Comparison of ENCODE assay signal across 18 cellular contexts in the genomic region with DNA sequence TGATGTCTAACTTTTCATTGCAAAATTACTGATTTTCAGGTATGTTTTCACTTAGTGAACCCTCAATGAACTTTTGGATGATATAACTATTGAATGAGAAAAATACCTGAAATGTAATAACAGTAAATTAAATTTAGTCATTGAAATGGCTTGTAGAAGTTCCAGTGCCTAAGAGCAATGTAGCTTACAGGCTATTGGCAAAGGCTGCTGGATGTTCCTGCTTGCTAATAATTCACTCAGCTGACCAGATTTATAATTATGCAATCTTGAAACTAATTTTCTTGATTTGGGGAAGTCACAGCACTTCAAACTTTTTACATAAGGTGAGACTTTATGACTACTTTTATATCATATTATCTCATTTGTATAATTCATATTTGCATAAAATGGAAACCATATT.
"Had no signal": no experiment of that assay in that cellular context is flagged by ENCODE, and none has a peak within 500 bp of the region (broad histone marks: within the 10 kb centered on the region; RNA-seq: fewer than 3 reads in every experiment).

No MANE protein-coding gene starts in this region.

- FAIRE-seq: endothelial cell of umbilical vein had no signal

- H3K4me3 ChIP-seq: suprapubic skin, vagina had no signal

- H3K27ac ChIP-seq: suprapubic skin, vagina had no signal

- H3K36me3 ChIP-seq: suprapubic skin, vagina had no signal

- DNase-seq: activated CD4-positive, alpha-beta T cell treated with anti-CD3 and anti-CD28 coated beads for 1 hour; activated CD4-positive, alpha-beta T cell treated with anti-CD3 and anti-CD28 coated beads, Interleukin-2, amount 50 U/mL, for 1 hour; activated CD8-positive, alpha-beta T cell treated with anti-CD3 and anti-CD28 coated beads, Interleukin-2, amount 10 ng/mL, durations not matched to agents 7 days and 5 days; activated gamma-delta T cell treated with Interleukin-2 at 50 U/mL for 16 hours; anterior cingulate cortex; dermis blood vessel endothelial cell; effector memory CD8-positive, alpha-beta T cell; left ventricle myocardium superior; mammary epithelial cell; stimulated activated CD4-positive, alpha-beta T cell treated with anti-CD3 and anti-CD28 coated beads, Interleukin-1b, Interleukin-23, amount 100 ng/mL, for 48 hours; stimulated activated naive CD8-positive, alpha-beta T cell treated with anti-CD3 and anti-CD28 coated beads, Interleukin-15, amount 100 ng/mL, for 72 hours; T-cell; trophoblast cell had no signal

- H3K9me3 ChIP-seq: suprapubic skin, vagina had no signal

- H3K27me3 ChIP-seq: suprapubic skin, vagina had no signal

- ATAC-seq: activated CD8-positive, alpha-beta T cell treated with anti-CD3 and anti-CD28 coated beads, Interleukin-2, amount 10 ng/mL, durations not matched to agents 7 days and 5 days; effector memory CD8-positive, alpha-beta T cell; esophagus mucosa; left ventricle myocardium superior; natural killer cell treated with Interleukin-12 subunit alpha and Interleukin-12 subunit beta and Interleukin-15 and Interleukin-18, amount 100 ng/mL, for 72 hours; stimulated activated naive CD8-positive, alpha-beta T cell treated with anti-CD3 and anti-CD28 coated beads, Interleukin-15, amount 100 ng/mL, for 72 hours; T-cell had no signal

- H3K4me1 ChIP-seq: vagina had no signal
